In the genomic region with DNA sequence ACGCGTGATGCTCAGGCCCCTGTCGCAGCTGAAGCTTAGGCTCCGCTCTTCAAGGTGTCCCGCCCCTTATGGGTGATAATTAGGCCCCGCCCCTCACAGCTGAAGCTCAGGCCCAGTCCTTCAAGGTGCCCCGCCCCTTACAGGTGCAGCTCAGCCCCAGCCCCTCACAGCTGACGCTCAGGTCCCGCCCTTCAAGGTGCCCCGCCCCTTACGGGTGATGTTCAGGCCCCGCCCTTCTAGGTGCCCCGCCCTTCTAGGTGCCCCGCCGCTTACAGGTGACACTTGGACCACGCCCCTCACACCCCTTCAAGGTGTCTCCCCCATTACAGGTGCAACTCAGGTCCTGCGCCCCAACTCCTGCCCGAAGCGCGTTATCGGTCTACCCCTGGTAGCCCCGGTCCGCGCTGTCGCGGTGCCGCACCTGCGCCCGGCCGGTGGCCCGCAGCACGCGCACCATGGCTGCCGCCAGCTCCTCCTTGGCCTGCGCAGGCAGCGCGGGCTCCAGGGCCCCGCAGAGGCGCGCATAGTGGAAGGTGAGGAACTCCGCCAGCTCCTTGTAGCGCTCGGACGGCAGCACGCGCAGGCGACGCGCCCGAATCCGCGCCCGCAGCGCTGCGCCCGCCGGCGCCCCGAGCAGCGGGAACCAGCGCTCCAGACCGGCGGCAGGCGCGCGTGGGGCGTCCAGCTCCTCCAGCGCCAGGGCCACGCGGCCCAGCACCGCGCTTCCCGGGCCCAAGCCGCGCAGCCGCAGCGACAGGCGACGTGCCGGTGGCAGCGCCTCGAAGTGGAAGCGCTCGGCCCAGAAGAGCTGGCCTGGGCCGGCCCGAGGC, we compare ENCODE assay signal across 10 cellular contexts. TPM values are rescaled to one million over a fixed set of nuclear protein-coding genes. Genes with fewer than 3 reads are reported as not detected.
DNase-seq lines count a peak whose midpoint lies in the region; ATAC-seq, FAIRE-seq and TF ChIP-seq lines count a peak whose summit lies in the region.
"Had no signal": no experiment of that assay in that cellular context is flagged by ENCODE, and none has a peak within 500 bp of the region (broad histone marks: within the 10 kb centered on the region; RNA-seq: fewer than 3 reads in every experiment).

No MANE protein-coding gene starts in this region.

- dilution Hi-C loops in endothelial cell of umbilical vein (cut with MboI; ENCODE audit: extremely low pct_ligation_motif_present, low sequenced_read_pairs) = no loop called here

- peaks cover 9% of the 10 kb centered on the region for H3K36me3 Mint-ChIP-seq in endothelial cell (ENCODE audit: low read depth, unreplicated experiment)

- H3K27me3 ChIP-seq in endothelial cell of umbilical vein (ENCODE audit: control insufficient read depth in 2 of 2, insufficient read depth in 2 of 2, low read length in 2 of 2) = peaks cover 19% of the 10 kb centered on the region in 2 experiments
- peaks cover 45% of the 10 kb centered on the region for H3K27me3 ChIP-seq in trophoblast cell (ENCODE audit: insufficient read depth, low read length)

- no peak overlapping the region for H2AK5ac ChIP-seq in trophoblast cell (ENCODE audit: low read length)

- H3K4me1 ChIP-seq in endothelial cell of umbilical vein (ENCODE audit: control insufficient read depth, extremely low read depth, insufficient read depth, low read length) (peaks cover 9% of the 10 kb centered on the region), trophoblast cell (ENCODE audit: control insufficient read depth in 1 of 2, insufficient read depth in 2 of 2, low read length in 2 of 2) (peaks cover 6 to 10% of the 10 kb centered on the region in 2 experiments)

- H3K27ac Mint-ChIP-seq in endothelial cell (ENCODE audit: unreplicated experiment) = no peak overlapping the region

- POLR2A ChIA-PET in endothelial cell of umbilical vein (lab: Charles Lee) = no interaction called here

- H3K9me3 ChIP-seq in endothelial cell of umbilical vein (replicated peaks; ENCODE audit: control insufficient read depth, insufficient read depth, low read length) (no peaks in the 10 kb centered on the region), trophoblast cell (ENCODE audit: insufficient read depth, low read depth, low read length) (peaks cover 23% of the 10 kb centered on the region)

- H4K91ac ChIP-seq in trophoblast cell (ENCODE audit: low read depth, low read length) = no peak overlapping the region

- no peaks in the 10 kb centered on the region for H3K79me2 ChIP-seq in endothelial cell of umbilical vein (ENCODE audit: control insufficient read depth, insufficient read depth, low read length)
- no peaks in the 10 kb centered on the region for H3K79me2 ChIP-seq in trophoblast cell (ENCODE audit: control insufficient read depth, insufficient read depth, low read length, poor library complexity)

- no peak overlapping the region for H2BK120ac ChIP-seq in trophoblast cell (ENCODE audit: insufficient read depth, low read length, poor library complexity)

- no peak overlapping the region for H3K23ac ChIP-seq in trophoblast cell (ENCODE audit: low read length)

- WGBS in trophoblast cell (ENCODE audit: extremely low coverage, insufficient coverage, insufficient read length) = no CpG with 5 or more reads among the region's 86 CpGs

- H3K9me3 Mint-ChIP-seq in endothelial cell (ENCODE audit: unreplicated experiment) = no peaks in the 10 kb centered on the region
- H3K9me3 Mint-ChIP-seq: naive B cell had no signal

- peak overlapping the region; percentile 16 for H3K4me2 ChIP-seq in endothelial cell of umbilical vein (ENCODE audit: insufficient read depth, low read length)
- H3K4me2 ChIP-seq in trophoblast cell (ENCODE audit: low read length) = no peak overlapping the region

- no peak for ATAC-seq in HG03439 (IDR thresholded peaks at IDR 0.05; ENCODE audit: unreplicated experiment)

- no peaks in the 10 kb centered on the region for H3K36me3 ChIP-seq in endothelial cell of umbilical vein (ENCODE audit: control insufficient read depth in 2 of 2, extremely low read depth in 1 of 2, insufficient read depth in 2 of 2, low read length in 2 of 2)
- H3K36me3 ChIP-seq in trophoblast cell (ENCODE audit: control insufficient read depth in 1 of 2, insufficient read depth in 2 of 2, low read length in 2 of 2) = no peaks in the 10 kb centered on the region

- H3K79me1 ChIP-seq in trophoblast cell (ENCODE audit: low read length) = no peaks in the 10 kb centered on the region

- H4K12ac ChIP-seq in trophoblast cell (ENCODE audit: low read depth, low read length) = no peak overlapping the region

- no peak overlapping the region for H2BK12ac ChIP-seq in trophoblast cell (ENCODE audit: low read length)

- no peak overlapping the region for H3K18ac ChIP-seq in trophoblast cell (ENCODE audit: low read length)

- no peak overlapping the region for H3K4me3 ChIP-seq in GM12865 (ENCODE audit: low read depth, low read length)
- no peak overlapping the region for H3K4me3 ChIP-seq in endothelial cell of umbilical vein (replicated peaks in 1 of 3; ENCODE audit: insufficient read depth in 1 of 3, low read depth in 1 of 3, low read length in 3 of 3)
- H3K4me3 ChIP-seq in trophoblast cell (ENCODE audit: low read depth, low read length) = peak overlapping the region; percentile 17

- no peak overlapping the region for H3K14ac ChIP-seq in trophoblast cell (ENCODE audit: low read length)

- H3K4ac ChIP-seq in trophoblast cell (ENCODE audit: low read depth, low read length) = no peak overlapping the region

- TF ChIP-seq CTCF in GM12865 (IDR thresholded peaks at IDR 0.05; ENCODE audit: insufficient read depth, low read depth, low read length, missing control alignments) = no peak
- no peak for TF ChIP-seq CTCF in endothelial cell of umbilical vein (IDR thresholded peaks at IDR 0.05; ENCODE audit: extremely low read depth in 1 of 2, insufficient read depth in 1 of 2, low read depth in 1 of 2, low read length in 2 of 2)
- no peak for TF ChIP-seq CTCF in endothelial cell (IDR thresholded peaks at IDR 0.05; ENCODE audit: unreplicated experiment)

- H3K9ac ChIP-seq in endothelial cell of umbilical vein (replicated peaks; ENCODE audit: extremely low read depth, insufficient read depth, low read length) (no peak overlapping the region), trophoblast cell (ENCODE audit: low read length) (no peak overlapping the region)

- no peak for FAIRE-seq in endothelial cell of umbilical vein (lab: Jason Lieb, UNC)

- no peak overlapping the region for H2BK5ac ChIP-seq in trophoblast cell (ENCODE audit: low read depth, low read length, poor library complexity)

- no peak for TF ChIP-seq POLR2A in endothelial cell of umbilical vein (IDR thresholded peaks at IDR 0.05; ENCODE audit: low read depth, low read length)

- intact Hi-C loops in endothelial cell of umbilical vein (cut with micrococcal nuclease) = no loop called here

- H4K8ac ChIP-seq in trophoblast cell (ENCODE audit: low read depth, low read length) = no peak overlapping the region

- H4K20me1 ChIP-seq in endothelial cell of umbilical vein (replicated peaks; ENCODE audit: control insufficient read depth, extremely low read depth, insufficient read depth, low read length) = no peaks in the 10 kb centered on the region

- H3K9me1 ChIP-seq in endothelial cell of umbilical vein (replicated peaks; ENCODE audit: control insufficient read depth, extremely low read depth, insufficient read depth, low read length) = no peaks in the 10 kb centered on the region

- DNase-seq in GM12865 (ENCODE audit: low read depth) (peak; percentile 56), NCI-H2029 treated with DMSO at 0.1 percent for 48 hours (lab: John Stamatoyannopoulos, UW) (peak; percentile 67), endothelial cell of umbilical vein (ENCODE audit: low read depth, low spot score) (no peak), trophoblast cell (peak in 1 of 2 donors; percentile 29), endothelial cell (ENCODE audit: low spot score) (no peak), SHP77 (lab: John Stamatoyannopoulos, UW) (no peak)
- no peak for DNase-seq in activated naive CD4-positive, alpha-beta T cell treated with Interleukin-2 at 50 U/mL for 16 hours
- DNase-seq: naive B cell had no signal

- no peak overlapping the region for H3K27ac ChIP-seq in endothelial cell of umbilical vein (ENCODE audit: insufficient read depth, low read depth, low read length)
- no peak overlapping the region for H3K27ac ChIP-seq in trophoblast cell (ENCODE audit: low read depth, low read length)

- peaks cover 41% of the 10 kb centered on the region for H3K27me3 Mint-ChIP-seq in endothelial cell (ENCODE audit: unreplicated experiment)
- H3K27me3 Mint-ChIP-seq: naive B cell had no signal

- CTCF ChIA-PET in endothelial cell of umbilical vein (lab: Charles Lee) = interaction anchor here (1.2 to 7.1 kb wide), 2 partner anchors 38 to 98 kb away, joined by 4 to 60 read pairs; a partner anchor contains a TSS

- H3K4me1 Mint-ChIP-seq in endothelial cell (ENCODE audit: unreplicated experiment) = peaks cover 2% of the 10 kb centered on the region

- BruUV-seq in endothelial cell of umbilical vein (replicated peaks; lab: Mats Ljungman, UMichigan) = no TSS peak

- no peak overlapping the region for H3K4me3 Mint-ChIP-seq in endothelial cell (ENCODE audit: unreplicated experiment)
- H3K4me3 Mint-ChIP-seq: naive B cell had no signal

- H2AFZ ChIP-seq in endothelial cell of umbilical vein (ENCODE audit: low read depth, low read length) = peak overlapping the region; percentile 8
- H2AFZ ChIP-seq in trophoblast cell (ENCODE audit: insufficient read depth, low read length, poor library complexity) = no peak overlapping the region

RNA-seq across cellular contexts. Expression of a gene that starts 7.3 kb away (rescaled TPM):
- total RNA-seq in endothelial cell of umbilical vein = 4.1 and 4.3 TPM in 2 replicates
- 5.7 and 7.0 TPM in 2 replicates for polyA plus RNA-seq in endothelial cell of umbilical vein
- polyA plus RNA-seq in endothelial cell of umbilical vein (2011; cell fraction: cytosol; rRNA removed) = 2.7 and 3.1 TPM in 2 replicates
- polyA plus RNA-seq in endothelial cell of umbilical vein (2011; cell fraction: nucleus; rRNA removed) = 10.8 and 12.5 TPM in 2 replicates
- polyA plus RNA-seq in endothelial cell of umbilical vein (2012) = 6.6 and 16.4 TPM in 2 replicates
- polyA minus RNA-seq in endothelial cell of umbilical vein = 2.8 and 6.9 TPM in 2 replicates
- not detected for polyA minus RNA-seq in endothelial cell of umbilical vein (2011; cell fraction: cytosol; rRNA and poly(A)+ RNA removed)
- 1.6 and 4.4 TPM in 2 replicates for polyA minus RNA-seq in endothelial cell of umbilical vein (2011; cell fraction: nucleus; rRNA and poly(A)+ RNA removed)
- polyA plus RNA-seq in trophoblast cell (2013) = 0.01 TPM in 1 of 2 replicates, not detected in the other
- 1.5 TPM for total RNA-seq in endothelial cell (ENCODE audit: unreplicated experiment)
- total RNA-seq: fibroblast of lung had no signal
- polyA plus RNA-seq: fibroblast of lung had no signal

RNA-seq across cellular contexts. Expression of a gene that starts 7.3 kb away (rescaled TPM):
- total RNA-seq in endothelial cell of umbilical vein (47.2 and 50.8 TPM in 2 replicates), endothelial cell (ENCODE audit: unreplicated experiment) (79.0 TPM)
- polyA plus RNA-seq in endothelial cell of umbilical vein = 21.0 and 25.7 TPM in 2 replicates
- polyA plus RNA-seq in endothelial cell of umbilical vein (2011; cell fraction: cytosol; rRNA removed) = 18.1 and 24.8 TPM in 2 replicates
- 33.8 and 36.8 TPM in 2 replicates for polyA plus RNA-seq in endothelial cell of umbilical vein (2011; cell fraction: nucleus; rRNA removed)
- 28.1 and 32.1 TPM in 2 replicates for polyA plus RNA-seq in endothelial cell of umbilical vein (2012)
- polyA minus RNA-seq in endothelial cell of umbilical vein = 8.5 and 10.2 TPM in 2 replicates
- 12.4 TPM for polyA minus RNA-seq in endothelial cell of umbilical vein (2011; cell fraction: cytosol; rRNA and poly(A)+ RNA removed)
- polyA minus RNA-seq in endothelial cell of umbilical vein (2011; cell fraction: nucleus; rRNA and poly(A)+ RNA removed) = 12.1 and 23.6 TPM in 2 replicates
- 31.0 and 32.1 TPM in 2 replicates for polyA plus RNA-seq in trophoblast cell (2013)

RNA-seq across cellular contexts. Expression of a gene that starts 22.2 kb away (rescaled TPM):
- 0.18 TPM in 1 of 2 replicates, not detected in the other for total RNA-seq in endothelial cell of umbilical vein
- 0.03 and 0.19 TPM in 2 replicates for polyA plus RNA-seq in endothelial cell of umbilical vein
- 0.04 and 0.08 TPM in 2 replicates for polyA plus RNA-seq in endothelial cell of umbilical vein (2011; cell fraction: cytosol; rRNA removed)
- polyA plus RNA-seq in endothelial cell of umbilical vein (2011; cell fraction: nucleus; rRNA removed) = 0.07 TPM in 1 of 2 replicates, not detected in the other
- not detected in 2 replicates for polyA plus RNA-seq in endothelial cell of umbilical vein (2012)
- 0.41 TPM in 1 of 2 replicates, not detected in the other for polyA minus RNA-seq in endothelial cell of umbilical vein
- polyA minus RNA-seq in endothelial cell of umbilical vein (2011; cell fraction: cytosol; rRNA and poly(A)+ RNA removed) = not detected
- polyA minus RNA-seq in endothelial cell of umbilical vein (2011; cell fraction: nucleus; rRNA and poly(A)+ RNA removed) = 0.14 TPM in 1 of 2 replicates, not detected in the other
- not detected in 2 replicates for polyA plus RNA-seq in trophoblast cell (2013)
- not detected for total RNA-seq in endothelial cell (ENCODE audit: unreplicated experiment)
- total RNA-seq: fibroblast of lung had no signal
- polyA plus RNA-seq: fibroblast of lung had no signal

RNA-seq across cellular contexts. Expression of a gene that starts 38.3 kb away (rescaled TPM):
- total RNA-seq in endothelial cell of umbilical vein = 95.4 and 99.6 TPM in 2 replicates
- polyA plus RNA-seq in endothelial cell of umbilical vein = 63.9 and 65.1 TPM in 2 replicates
- polyA plus RNA-seq in endothelial cell of umbilical vein (2011; cell fraction: cytosol; rRNA removed) = 22.1 and 25.7 TPM in 2 replicates
- 338 and 395 TPM in 2 replicates for polyA plus RNA-seq in endothelial cell of umbilical vein (2011; cell fraction: nucleus; rRNA removed)
- polyA plus RNA-seq in endothelial cell of umbilical vein (2012) = 54.2 and 64.3 TPM in 2 replicates
- 107 and 112 TPM in 2 replicates for polyA minus RNA-seq in endothelial cell of umbilical vein
- polyA minus RNA-seq in endothelial cell of umbilical vein (2011; cell fraction: cytosol; rRNA and poly(A)+ RNA removed) = 31.2 TPM
- polyA minus RNA-seq in endothelial cell of umbilical vein (2011; cell fraction: nucleus; rRNA and poly(A)+ RNA removed) = 119 and 124 TPM in 2 replicates
- polyA plus RNA-seq in trophoblast cell (2013) = 92.6 and 94.5 TPM in 2 replicates
- total RNA-seq in endothelial cell (ENCODE audit: unreplicated experiment) = 160 TPM

RNA-seq across cellular contexts. Expression of a gene that starts 51.2 kb away (rescaled TPM):
- total RNA-seq in endothelial cell of umbilical vein (not detected in 2 replicates), endothelial cell (ENCODE audit: unreplicated experiment) (not detected)
- not detected in 2 replicates for polyA plus RNA-seq in endothelial cell of umbilical vein
- not detected in 2 replicates for polyA plus RNA-seq in endothelial cell of umbilical vein (2011; cell fraction: cytosol; rRNA removed)
- polyA plus RNA-seq in endothelial cell of umbilical vein (2011; cell fraction: nucleus; rRNA removed) = not detected in 2 replicates
- not detected in 2 replicates for polyA plus RNA-seq in endothelial cell of umbilical vein (2012)
- not detected in 2 replicates for polyA minus RNA-seq in endothelial cell of umbilical vein
- not detected for polyA minus RNA-seq in endothelial cell of umbilical vein (2011; cell fraction: cytosol; rRNA and poly(A)+ RNA removed)
- polyA minus RNA-seq in endothelial cell of umbilical vein (2011; cell fraction: nucleus; rRNA and poly(A)+ RNA removed) = not detected in 2 replicates
- polyA plus RNA-seq in trophoblast cell (2013) = 0.51 and 0.52 TPM in 2 replicates
- total RNA-seq: fibroblast of lung had no signal
- polyA plus RNA-seq: fibroblast of lung had no signal

Comparison
In these comparisons a context has a peak if more than half of its experiments do, and no peak if none do; other contexts are left out.
1. DNase-seq: peak in GM12865 (single experiment) and NCI-H2029 treated with DMSO at 0.1 percent for 48 hours (single experiment); none in endothelial cell of umbilical vein (single experiment), endothelial cell (single experiment), SHP77 (0 of 2) and activated naive CD4-positive, alpha-beta T cell treated with Interleukin-2 at 50 U/mL for 16 hours (single experiment).